Comparison of ENCODE assay signal across 21 cellular contexts in the genomic region with DNA sequence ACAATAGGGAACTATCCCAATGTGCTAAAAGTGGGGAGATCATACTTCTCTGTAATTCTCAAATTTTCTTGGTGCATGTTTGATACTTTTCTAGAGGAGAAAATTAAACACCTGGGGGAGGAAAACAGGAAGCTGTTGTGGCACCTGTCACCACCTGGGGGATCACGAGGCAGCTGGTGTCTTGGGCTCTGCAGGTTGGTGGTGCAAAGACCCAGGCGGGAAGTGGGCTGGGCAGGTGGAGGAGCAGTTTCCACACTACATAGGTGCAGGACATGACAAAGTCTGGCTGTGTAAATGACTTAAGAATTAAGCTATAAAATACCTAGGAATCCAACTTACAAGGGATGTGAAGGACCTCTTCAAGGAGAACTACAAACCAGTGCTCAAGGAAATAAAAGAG.
"Had no signal": no experiment of that assay in that cellular context is flagged by ENCODE, and none has a peak within 500 bp of the region (broad histone marks: within the 10 kb centered on the region; RNA-seq: fewer than 3 reads in every experiment).

No MANE protein-coding gene starts in this region.

- H3K27ac ChIP-seq: colonic mucosa, esophagus squamous epithelium, gastrocnemius medialis, heart right ventricle, left lung, lower lobe of right lung had no signal

- ATAC-seq: effector memory CD8-positive, alpha-beta T cell; gastrocnemius medialis; heart right ventricle; left cardiac atrium; left lung; left ventricle myocardium superior; lower lobe of right lung; mucosa of descending colon had no signal

- H3K9me3 ChIP-seq: colonic mucosa, gastrocnemius medialis, lower lobe of right lung, mucosa of descending colon had no signal

- H3K27ac Mint-ChIP-seq: dendritic cell treated with granulocyte-macrophage colony-stimulating factor and Interleukin-4, amounts not matched to agents 40 ng/mL and 50 ng/mL, for 4 days; effector memory CD8-positive, alpha-beta T cell; mesothelial cell of epicardium; naive B cell had no signal

- DNase-seq: colonic mucosa; cortex of kidney; effector CD8-positive, alpha-beta T cell; effector memory CD8-positive, alpha-beta T cell; esophagus squamous epithelium; foreskin fibroblast; foreskin melanocyte; gastrocnemius medialis; glutamatergic neuron; head of caudate nucleus; heart right ventricle; hippocampal formation; left cardiac atrium; left lung; left ventricle myocardium superior; lower lobe of right lung; mesenchymal stem cell; mucosa of descending colon; naive B cell had no signal

- H3K9me3 Mint-ChIP-seq: dendritic cell treated with granulocyte-macrophage colony-stimulating factor and Interleukin-4, amounts not matched to agents 40 ng/mL and 50 ng/mL, for 4 days; effector memory CD8-positive, alpha-beta T cell had no signal

- H3K27me3 ChIP-seq: colonic mucosa, esophagus squamous epithelium, gastrocnemius medialis, left lung had no signal

- H3K4me3 ChIP-seq: colonic mucosa, esophagus squamous epithelium, gastrocnemius medialis, heart right ventricle, left lung, lower lobe of right lung, mucosa of descending colon had no signal

- H3K36me3 ChIP-seq: colonic mucosa had no signal

- H3K4me1 Mint-ChIP-seq: mesothelial cell of epicardium had no signal

- H3K27me3 Mint-ChIP-seq: effector memory CD8-positive, alpha-beta T cell; naive B cell had no signal

- H3K4me1 ChIP-seq: colonic mucosa, esophagus squamous epithelium, gastrocnemius medialis, heart right ventricle, left lung, lower lobe of right lung had no signal

- H3K4me3 Mint-ChIP-seq: dendritic cell treated with granulocyte-macrophage colony-stimulating factor and Interleukin-4, amounts not matched to agents 40 ng/mL and 50 ng/mL, for 4 days; effector memory CD8-positive, alpha-beta T cell; mesothelial cell of epicardium; naive B cell had no signal
